ENCODE assay signal across 11 cellular contexts in genomic region chr10:80133687-80134086, GRCh38. TPM values are rescaled to one million over a fixed set of nuclear protein-coding genes. Genes with fewer than 3 reads are reported as not detected.
DNase-seq lines count a peak whose midpoint lies in the region; ATAC-seq and TF ChIP-seq lines count a peak whose summit lies in the region.
"Not testable (repeated sequence)": the region's sequence is repeated elsewhere in the genome, so short reads cannot be mapped to it uniquely, and the experiment has no call there.
"Had no signal": no experiment of that assay in that cellular context is flagged by ENCODE, and none has a peak within 500 bp of the region (broad histone marks: within the 10 kb centered on the region; RNA-seq: fewer than 3 reads in every experiment).

No MANE protein-coding gene starts in this region.

- H3K4me1 Mint-ChIP-seq in nephron, result peaks cover 40% of the 10 kb centered on the region
- peaks cover 12% of the 10 kb centered on the region for H3K4me1 Mint-ChIP-seq in type B pancreatic cell (ENCODE audit: unreplicated experiment)

- H3K27ac Mint-ChIP-seq in nephron, result peak overlapping the region in 2 of 3 experiments; percentile 84 to 95
- H3K27ac Mint-ChIP-seq in type B pancreatic cell, result not testable (repeated sequence)

- H3K4me1 ChIP-seq in ACC112 (ENCODE audit: control insufficient read depth, insufficient read depth, low read length, unreplicated experiment), result peaks cover 38% of the 10 kb centered on the region
- H3K4me1 ChIP-seq in Peyer's patch, breast epithelium: not testable (repeated sequence)
- H3K4me1 ChIP-seq in left lung, result peaks cover 4 to 12% of the 10 kb centered on the region in 2 donors
- peaks cover 15 to 26% (median 23%) of the 10 kb centered on the region in 3 donors for H3K4me1 ChIP-seq in skeletal muscle tissue (ENCODE audit: control insufficient read depth in 3 of 3, insufficient read depth in 3 of 3, low read length in 3 of 3)

- not testable (repeated sequence) for H3K36me3 Mint-ChIP-seq in nephron (ENCODE audit: low read depth); type B pancreatic cell

- intact Hi-C loops in breast epithelium (cut with DNase I; ENCODE audit: low total_unique reads); left lung (cut with DNase I): not testable (repeated sequence)

- not testable (repeated sequence) for H3K79me2 ChIP-seq in ACC112 (ENCODE audit: control insufficient read depth, insufficient read depth, low read length, unreplicated experiment)

- H3K9me3 Mint-ChIP-seq in nephron, type B pancreatic cell: not testable (repeated sequence)

- peak overlapping the region; percentile 83 for H3K4me3 ChIP-seq in ACC112 (ENCODE audit: low read depth, low read length)
- peak overlapping the region in 2 of 4 donors; percentile 8 to 44 for H3K4me3 ChIP-seq in Peyer's patch
- peak overlapping the region; percentile 51 to 75 (median 58) for H3K4me3 ChIP-seq in breast epithelium
- peak overlapping the region; percentile 64 for H3K4me3 ChIP-seq in fibroblast of pulmonary artery (replicated peaks; ENCODE audit: low read depth, low read length)
- H3K4me3 ChIP-seq in left lung, result peak overlapping the region; percentile 25 to 37
- H3K4me3 ChIP-seq in skeletal muscle tissue (ENCODE audit: low read length in 3 of 3), result peak overlapping the region; percentile 58 to 76 (median 70)

- H3K27me3 Mint-ChIP-seq in nephron (ENCODE audit: low read depth), result peaks cover 31% of the 10 kb centered on the region
- peaks cover 29% of the 10 kb centered on the region for H3K27me3 Mint-ChIP-seq in type B pancreatic cell

- peak overlapping the region; percentile 64 to 84 (median 77) for H3K9ac ChIP-seq in skeletal muscle tissue (ENCODE audit: low read depth in 1 of 3, low read length in 3 of 3)

- H3K27ac ChIP-seq in ACC112 (ENCODE audit: low read depth, low read length) (peak overlapping the region; percentile 35; the same call in 1 of the 2 replicates), Peyer's patch (peak overlapping the region in 3 of 4 donors; percentile 47 to 55 (median 50)), breast epithelium (peak overlapping the region; percentile 72 to 92), left lung (peak overlapping the region; percentile 46 to 55), skeletal muscle tissue (ENCODE audit: low read depth, low read length) (peak overlapping the region; percentile 81)

- not testable (repeated sequence) for H2AFZ ChIP-seq in ACC112 (ENCODE audit: low read length, unreplicated experiment)

- H3K4me3 Mint-ChIP-seq in nephron, result peak overlapping the region; percentile 79 to 89 (median 85)
- peak overlapping the region; percentile 84 for H3K4me3 Mint-ChIP-seq in type B pancreatic cell

- DNase-seq in Peyer's patch; breast epithelium (ENCODE audit: low spot score in 2 of 2); fibroblast of pulmonary artery (ENCODE audit: low read depth); left lung; type B pancreatic cell (ENCODE audit: extremely low spot score, unreplicated experiment): not testable (repeated sequence)

- not testable (repeated sequence) for H3K36me3 ChIP-seq in ACC112 (ENCODE audit: insufficient read depth, low read length); Peyer's patch; breast epithelium; left lung; skeletal muscle tissue (ENCODE audit: control insufficient read depth in 3 of 3, insufficient read depth in 3 of 3, low read length in 3 of 3)

- not testable (repeated sequence) for ATAC-seq in left lung

- TF ChIP-seq POLR2A in Peyer's patch (IDR thresholded peaks at IDR 0.05); breast epithelium (IDR thresholded peaks at IDR 0.05): not testable (repeated sequence)

- H3K9me3 ChIP-seq in Peyer's patch; breast epithelium; left lung; skeletal muscle tissue (ENCODE audit: control insufficient read depth in 3 of 3, low read length in 3 of 3): not testable (repeated sequence)

- not testable (repeated sequence) for H3K27me3 ChIP-seq in ACC112 (ENCODE audit: insufficient read depth, low read length); Peyer's patch; breast epithelium
- H3K27me3 ChIP-seq in left lung, result peaks cover 15 to 38% of the 10 kb centered on the region in 2 donors
- H3K27me3 ChIP-seq in skeletal muscle tissue (ENCODE audit: control insufficient read depth in 3 of 3, insufficient read depth in 3 of 3, low read length in 3 of 3), result peaks cover 12 to 30% (median 23%) of the 10 kb centered on the region in 3 donors

- not testable (repeated sequence) for TF ChIP-seq CTCF in Peyer's patch (IDR thresholded peaks at IDR 0.05); breast epithelium (IDR thresholded peaks at IDR 0.05); fibroblast of pulmonary artery (IDR thresholded peaks at IDR 0.05; ENCODE audit: low read length, missing control alignments); left lung (IDR thresholded peaks at IDR 0.05); nephron (IDR thresholded peaks at IDR 0.05; ENCODE audit: unreplicated experiment in 3 of 3); type B pancreatic cell (conservative IDR thresholded peaks at IDR 0.05)

RNA-seq across cellular contexts. Expression of gene PLAC9, which starts 1.2 kb away (rescaled TPM):
- total RNA-seq in Peyer's patch (10 to 100 TPM in 2 of 4 donors, 1 to 10 TPM in 2; 4.0 to 12.4 (median 8.9) TPM), breast epithelium (10 to 100 TPM in 2 of 3 donors, 1 to 10 TPM in 1; 7.5 to 66.2 (median 13.4) TPM), left lung (10 to 100 TPM; 35.0 to 53.8 TPM), skeletal muscle tissue (36.5 TPM), type B pancreatic cell (ENCODE audit: low replicate concordance) (8.2 TPM in 1 of 2 replicates, not detected in the other)
- total RNA-seq: activated CD4-positive, alpha-beta T cell treated with anti-CD3 and anti-CD28 coated beads, Interleukin-2, amount 10 ng/mL, durations not matched to agents 7 days and 5 days; CD8-positive, alpha-beta T cell; renal cortical epithelial cell had no signal

RNA-seq across cellular contexts. Expression of gene TMEM254, which starts 55.2 kb away (rescaled TPM):
- total RNA-seq in Peyer's patch, result 10 to 100 TPM in 3 of 4 donors, 1 to 10 TPM in 1; 7.4 to 31.5 (median 20.3) TPM
- total RNA-seq in breast epithelium, result 10 to 100 TPM; 13.3 to 29.7 (median 18.7) TPM
- 10 to 100 TPM; 18.2 to 22.4 TPM for total RNA-seq in left lung
- 8.9 TPM for total RNA-seq in skeletal muscle tissue
- 31.6 and 39.6 TPM in 2 replicates for total RNA-seq in type B pancreatic cell (ENCODE audit: low replicate concordance)
